In genomic region chr9:37217141-37217540, GRCh38 we compare ENCODE assay signal across 30 cellular contexts.
"Had no signal": no experiment of that assay in that cellular context is flagged by ENCODE, and none has a peak within 500 bp of the region (broad histone marks: within the 10 kb centered on the region; RNA-seq: fewer than 3 reads in every experiment).

No MANE protein-coding gene starts in this region.

- H3K9me3 ChIP-seq: gastrocnemius medialis, heart left ventricle had no signal

- DNase-seq: activated B cell treated with CpG ODN at 0.5 μM for 24 hours; activated CD4-positive, alpha-beta T cell treated with anti-CD3 and anti-CD28 coated beads for 48 hours; activated CD4-positive, alpha-beta T cell treated with anti-CD3 and anti-CD28 coated beads, Interleukin-2, amount 50 U/mL, for 1 hour; activated CD4-positive, alpha-beta T cell treated with anti-CD3 and anti-CD28 coated beads, Interleukin-2, amount 50 U/mL, for 48 hours; activated CD8-positive, alpha-beta memory T cell treated with anti-CD3 and anti-CD28 coated beads for 24 hours; activated CD8-positive, alpha-beta T cell treated with anti-CD3 and anti-CD28 coated beads for 36 hours; activated effector memory CD4-positive, alpha-beta T cell treated with Interleukin-2 at 50 U/mL for 16 hours; activated gamma-delta T cell treated with Interleukin-2 at 50 U/mL for 16 hours; activated naive CD4-positive, alpha-beta T cell treated with anti-CD3 and anti-CD28 coated beads, Interleukin-2, amount 50 U/mL, for 16 hours; activated naive CD4-positive, alpha-beta T cell treated with Interleukin-2 at 50 U/mL for 16 hours; activated T-cell treated with anti-CD3 and anti-CD28 coated beads, Interleukin-2, amount 50 U/mL, for 4 hours; amniotic stem cell; anterior cingulate cortex; brain microvascular endothelial cell; dorsolateral prefrontal cortex; effector memory CD4-positive, alpha-beta T cell; endodermal cell; foreskin fibroblast; gastrocnemius medialis; glutamatergic neuron; heart left ventricle; T-helper 17 cell; T1000; WERI-Rb-1 had no signal

- H3K4me3 ChIP-seq: coronary artery, dorsolateral prefrontal cortex, gastrocnemius medialis, heart left ventricle had no signal

- H3K36me3 ChIP-seq: brain microvascular endothelial cell, gastrocnemius medialis, heart left ventricle, WERI-Rb-1 had no signal

- H3K27ac ChIP-seq: brain microvascular endothelial cell, coronary artery, dorsolateral prefrontal cortex, gastrocnemius medialis, heart left ventricle had no signal

- H3K4me1 ChIP-seq: gastrocnemius medialis had no signal

- H3K27me3 ChIP-seq: brain microvascular endothelial cell, dorsolateral prefrontal cortex, gastrocnemius medialis, heart left ventricle had no signal

- FAIRE-seq: astrocyte, bronchial epithelial cell had no signal

- ATAC-seq: activated CD4-positive, CD25-positive, alpha-beta regulatory T cell treated with anti-CD3 and anti-CD28 coated beads, Interleukin-2, amount 50 U/mL, for 24 hours; activated CD8-positive, alpha-beta T cell treated with anti-CD3 and anti-CD28 coated beads for 36 hours; activated T-cell treated with anti-CD3 and anti-CD28 coated beads, Interleukin-2, amount 50 U/mL, for 4 hours; activated T-helper 17 cell treated with anti-CD3 and anti-CD28 coated beads, Interleukin-2, amount 50 U/mL, for 72 hours; esophagus mucosa; gastrocnemius medialis; heart left ventricle; T-helper 17 cell had no signal
